In genomic region chr15:60002528-60003218, GRCh38 we compare ENCODE assay signal across 15 cellular contexts. TPM values are rescaled to one million over a fixed set of nuclear protein-coding genes. Genes with fewer than 3 reads are reported as not detected.
DNase-seq lines count a peak whose midpoint lies in the region; ATAC-seq and TF ChIP-seq lines count a peak whose summit lies in the region.
"Had no signal": no experiment of that assay in that cellular context is flagged by ENCODE, and none has a peak within 500 bp of the region (broad histone marks: within the 10 kb centered on the region; RNA-seq: fewer than 3 reads in every experiment).

No MANE protein-coding gene starts in this region.

- H3K36me3 Mint-ChIP-seq in CD8-positive, alpha-beta memory T cell: peaks cover 0 to 4% (median 3%) of the 10 kb centered on the region in 3 donors
- H3K36me3 Mint-ChIP-seq in activated naive CD8-positive, alpha-beta T cell treated with anti-CD3 and anti-CD28 coated beads for 36 hours: peaks cover 5% of the 10 kb centered on the region
- peaks cover 2 to 22% (median 18%) of the 10 kb centered on the region in 3 donors for H3K36me3 Mint-ChIP-seq in naive thymus-derived CD8-positive, alpha-beta T cell

- H3K4me3 Mint-ChIP-seq in CD8-positive, alpha-beta memory T cell: peak overlapping the region in 6 of 7 donors; percentile 15 to 80 (median 59)
- peak overlapping the region; percentile 1 for H3K4me3 Mint-ChIP-seq in activated naive CD8-positive, alpha-beta T cell treated with anti-CD3 and anti-CD28 coated beads for 36 hours
- peak overlapping the region in 8 of 10 donors; percentile 11 to 48 (median 32) for H3K4me3 Mint-ChIP-seq in naive thymus-derived CD8-positive, alpha-beta T cell

- no peak overlapping the region for H3K27ac ChIP-seq in CD8-positive, alpha-beta memory T cell (ENCODE audit: low read depth, low read length)
- H3K27ac ChIP-seq: uterus had no signal

- POLR2A ChIA-PET in CD8-positive, alpha-beta memory T cell (lab: Charles Lee): interaction anchor here (1.4 kb wide), 1 partner anchor 8 kb away, joined by 6 read pairs; no protein-coding TSS in a partner anchor
- POLR2A ChIA-PET in naive thymus-derived CD8-positive, alpha-beta T cell (lab: Charles Lee): interaction anchor here (0.6 to 2.8 kb wide), 2 partner anchors 9 to 1280 kb away, joined by 3 to 18 read pairs; no protein-coding TSS in a partner anchor

- no peak for ATAC-seq in naive thymus-derived CD8-positive, alpha-beta T cell
- no peak for ATAC-seq in GM21717 (IDR thresholded peaks at IDR 0.05; ENCODE audit: unreplicated experiment)
- ATAC-seq: PC-3, right cardiac atrium had no signal

- H3K36me3 ChIP-seq in CD8-positive, alpha-beta memory T cell (ENCODE audit: insufficient read depth, low read length): no peaks in the 10 kb centered on the region
- no peaks in the 10 kb centered on the region for H3K36me3 ChIP-seq in H7 (replicated peaks; ENCODE audit: control insufficient read depth, insufficient read depth, low read length)
- H3K36me3 ChIP-seq: uterus had no signal

- CTCF ChIA-PET in CD8-positive, alpha-beta memory T cell (lab: Charles Lee): no interaction called here

- peaks cover 42 to 58% (median 54%) of the 10 kb centered on the region in 3 donors for H3K4me1 Mint-ChIP-seq in CD8-positive, alpha-beta memory T cell
- peaks cover 45% of the 10 kb centered on the region for H3K4me1 Mint-ChIP-seq in activated naive CD8-positive, alpha-beta T cell treated with anti-CD3 and anti-CD28 coated beads for 36 hours
- peaks cover 23 to 70% (median 39%) of the 10 kb centered on the region in 4 donors for H3K4me1 Mint-ChIP-seq in naive thymus-derived CD8-positive, alpha-beta T cell

- no peaks in the 10 kb centered on the region for H3K9me3 ChIP-seq in CD8-positive, alpha-beta memory T cell (ENCODE audit: low read length)
- H3K9me3 ChIP-seq: uterus had no signal

- peak overlapping the region in 6 of 8 donors; percentile 42 to 83 (median 62) for H3K27ac Mint-ChIP-seq in CD8-positive, alpha-beta memory T cell
- H3K27ac Mint-ChIP-seq in activated naive CD8-positive, alpha-beta T cell treated with anti-CD3 and anti-CD28 coated beads for 36 hours: no peak overlapping the region
- H3K27ac Mint-ChIP-seq in naive thymus-derived CD8-positive, alpha-beta T cell: peak overlapping the region in 5 of 10 donors; percentile 1 to 88 (median 68)

- peaks cover 41% of the 10 kb centered on the region for H3K4me1 ChIP-seq in CD8-positive, alpha-beta memory T cell (ENCODE audit: insufficient read depth, low read length)

- TF ChIP-seq POLR2A in erythroblast (IDR thresholded peaks at IDR 0.05; ENCODE audit: low read length): no peak

- H3K4me3 ChIP-seq in CD8-positive, alpha-beta memory T cell (ENCODE audit: low read length): no peak overlapping the region
- peak overlapping the region; percentile 86 for H3K4me3 ChIP-seq in H7 (ENCODE audit: insufficient read depth, low read depth, low read length)
- H3K4me3 ChIP-seq: uterus had no signal

- H3K9me3 Mint-ChIP-seq in CD8-positive, alpha-beta memory T cell: peaks cover 18 to 38% (median 36%) of the 10 kb centered on the region in 5 donors
- peaks cover 9% of the 10 kb centered on the region for H3K9me3 Mint-ChIP-seq in activated naive CD8-positive, alpha-beta T cell treated with anti-CD3 and anti-CD28 coated beads for 36 hours
- H3K9me3 Mint-ChIP-seq in naive thymus-derived CD8-positive, alpha-beta T cell: peaks cover 8 to 35% (median 21%) of the 10 kb centered on the region in 9 donors

- no peak for DNase-seq in CD8-positive, alpha-beta memory T cell
- DNase-seq in H7 (no peak), erythroblast (lab: John Stamatoyannopoulos, UW) (no peak)
- DNase-seq in activated naive CD8-positive, alpha-beta T cell treated with anti-CD3 and anti-CD28 coated beads for 36 hours: no peak
- DNase-seq in naive thymus-derived CD8-positive, alpha-beta T cell: no peak
- DNase-seq in activated CD4-positive, CD25-positive, alpha-beta regulatory T cell (lab: John Stamatoyannopoulos, UW): no peak
- DNase-seq: activated naive CD4-positive, alpha-beta T cell treated with Interleukin-2 at 50 U/mL for 16 hours; caudate nucleus; NCI-H1436 treated with DMSO at 0.1 percent for 48 hours; PC-3; right cardiac atrium; stimulated activated CD4-positive, alpha-beta T cell treated with anti-CD3 and anti-CD28 coated beads, Interleukin-4, amount 100 ng/mL, for 1 hour; uterus had no signal

- H3K27me3 Mint-ChIP-seq in CD8-positive, alpha-beta memory T cell: peaks cover 92 to 95% of the 10 kb centered on the region in 2 donors
- peaks cover 99% of the 10 kb centered on the region for H3K27me3 Mint-ChIP-seq in activated naive CD8-positive, alpha-beta T cell treated with anti-CD3 and anti-CD28 coated beads for 36 hours
- peaks cover 63 to 99% (median 74%) of the 10 kb centered on the region in 5 donors for H3K27me3 Mint-ChIP-seq in naive thymus-derived CD8-positive, alpha-beta T cell

- peaks cover 97% of the 10 kb centered on the region for H3K27me3 ChIP-seq in CD8-positive, alpha-beta memory T cell (ENCODE audit: insufficient read depth, low read length, poor library complexity, severe bottlenecking)
- H3K27me3 ChIP-seq in H7 (ENCODE audit: control insufficient read depth, insufficient read depth, low read length): peaks cover 61% of the 10 kb centered on the region

RNA-seq across cellular contexts. Expression of gene FOXB1, which starts 1.4 kb away (rescaled TPM):
- under 1 TPM; 0.33 to 0.37 TPM for total RNA-seq in CD8-positive, alpha-beta memory T cell
- 0.10 TPM for polyA plus RNA-seq in CD8-positive, alpha-beta memory T cell
- total RNA-seq in H7 (2014; rRNA removed; shearing (Covaris generic)): 25.0 and 32.7 TPM in 2 replicates
- under 1 TPM; 0.14 to 0.29 TPM for total RNA-seq in activated naive CD8-positive, alpha-beta T cell treated with anti-CD3 and anti-CD28 coated beads for 36 hours
- total RNA-seq in naive thymus-derived CD8-positive, alpha-beta T cell: under 1 TPM in 1 of 2 experiments, not detected in 1; 0.13 TPM
- under 1 TPM in 2 of 3 donors, not detected in 1; 0.09 to 0.25 TPM for polyA plus RNA-seq in naive thymus-derived CD8-positive, alpha-beta T cell
- total RNA-seq: glomerular endothelial cell, PC-3, right cardiac atrium, uterus had no signal
- polyA plus RNA-seq: right cardiac atrium had no signal

Comparison
In these comparisons a context has a peak if more than half of its experiments do, and no peak if none do; other contexts are left out.
1. H3K4me3 Mint-ChIP-seq: peak in every context shown above with its lines; median percentile 59 in CD8-positive, alpha-beta memory T cell; 32 in naive thymus-derived CD8-positive, alpha-beta T cell; 1 in activated naive CD8-positive, alpha-beta T cell treated with anti-CD3 and anti-CD28 coated beads for 36 hours.
2. RNA of gene FOXB1, which starts 1.4 kb away (total RNA-seq): 25.0 to 32.7 TPM in H7; 0.33 to 0.37 TPM in CD8-positive, alpha-beta memory T cell, 0.14 to 0.29 TPM in activated naive CD8-positive, alpha-beta T cell treated with anti-CD3 and anti-CD28 coated beads for 36 hours and 0.13 TPM in naive thymus-derived CD8-positive, alpha-beta T cell; every median in the first group is over 10 times any median in the second.